ENCODE assay signal across 1 cellular context in the genomic region with DNA sequence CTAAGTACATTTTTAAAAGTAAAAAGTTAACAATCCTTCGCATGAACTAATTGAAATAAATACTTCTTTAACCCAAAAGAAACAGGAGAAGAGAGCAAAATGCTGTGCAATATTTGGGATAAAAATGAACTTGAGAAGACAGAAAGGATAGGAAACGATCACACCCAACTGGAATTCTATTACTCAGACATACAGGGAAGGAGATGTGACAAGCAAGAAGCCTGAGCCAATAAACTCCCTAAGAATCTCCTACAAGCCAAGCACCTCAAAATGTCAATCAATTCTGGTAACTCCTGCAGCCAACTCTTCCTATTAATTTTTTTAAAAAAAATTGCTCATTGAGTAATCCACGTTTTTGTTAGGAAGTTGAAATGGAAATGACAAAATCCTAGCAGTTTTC.
TF ChIP-seq lines count a peak whose summit lies in the region.

No MANE protein-coding gene starts in this region.

TF ChIP-seq in IMR-90, 13 proteins besides CTCF, POLR2A, EP300 and RAD21:
- TF ChIP-seq, protein P1, sequence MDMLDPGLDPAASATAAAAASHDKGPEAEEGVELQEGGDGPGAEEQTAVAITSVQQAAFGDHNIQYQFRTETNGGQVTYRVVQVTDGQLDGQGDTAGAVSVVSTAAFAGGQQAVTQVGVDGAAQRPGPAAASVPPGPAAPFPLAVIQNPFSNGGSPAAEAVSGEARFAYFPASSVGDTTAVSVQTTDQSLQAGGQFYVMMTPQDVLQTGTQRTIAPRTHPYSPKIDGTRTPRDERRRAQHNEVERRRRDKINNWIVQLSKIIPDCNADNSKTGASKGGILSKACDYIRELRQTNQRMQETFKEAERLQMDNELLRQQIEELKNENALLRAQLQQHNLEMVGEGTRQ (IDR thresholded peaks at IDR 0.05; ENCODE audit: low read depth, low read length): no peak
- no peak for TF ChIP-seq CEBPB (IDR thresholded peaks at IDR 0.05; ENCODE audit: low read depth, low read length)
- no peak for TF ChIP-seq MXI1 (IDR thresholded peaks at IDR 0.05; ENCODE audit: borderline replicate concordance, low read depth, low read length)
- TF ChIP-seq MAZ (IDR thresholded peaks at IDR 0.05; ENCODE audit: borderline replicate concordance, low read depth, low read length): no peak
- no peak for TF ChIP-seq ELK1 (IDR thresholded peaks at IDR 0.05; ENCODE audit: borderline replicate concordance, low read depth, low read length)
- no peak for TF ChIP-seq RFX5 (IDR thresholded peaks at IDR 0.05; ENCODE audit: low read depth, low read length)
- TF ChIP-seq BHLHE40 (IDR thresholded peaks at IDR 0.05; ENCODE audit: low read depth, low read length): no peak
- TF ChIP-seq NFE2L2 (IDR thresholded peaks at IDR 0.05; ENCODE audit: low read depth, low read length): no peak
